1 cellular context compared by ENCODE assay signal in the genomic region with DNA sequence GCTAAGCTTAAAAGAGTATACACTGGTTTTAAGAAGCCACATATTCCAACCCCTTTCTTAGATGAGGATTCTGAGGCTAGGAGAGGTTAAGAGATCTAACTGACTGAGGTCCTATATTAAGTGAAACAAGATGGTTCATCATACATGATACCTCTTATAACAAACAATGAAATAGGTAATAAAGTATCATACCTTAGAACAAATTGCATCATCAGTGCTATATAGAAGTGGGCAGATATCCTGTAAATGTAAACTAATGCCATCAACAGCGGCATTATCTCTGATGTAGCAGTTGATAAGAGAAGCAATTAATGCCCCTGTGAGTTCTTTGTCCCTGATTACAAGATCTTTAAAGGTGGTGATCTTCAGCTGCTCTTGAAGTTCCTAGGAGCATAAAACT.
TF ChIP-seq lines count a peak whose summit lies in the region.

No MANE protein-coding gene starts in this region.

TF ChIP-seq in K562, 482 proteins besides CTCF, POLR2A, EP300 and RAD21 (continued from another document):
- TF ChIP-seq, protein P1, sequence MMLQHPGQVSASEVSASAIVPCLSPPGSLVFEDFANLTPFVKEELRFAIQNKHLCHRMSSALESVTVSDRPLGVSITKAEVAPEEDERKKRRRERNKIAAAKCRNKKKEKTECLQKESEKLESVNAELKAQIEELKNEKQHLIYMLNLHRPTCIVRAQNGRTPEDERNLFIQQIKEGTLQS (IDR thresholded peaks at IDR 0.05): peak; percentile 75
- TF ChIP-seq, protein P1 (CRISPR knock-in tag; conservative IDR thresholded peaks at IDR 0.05): no peak
- TF ChIP-seq MTF1 (CRISPR knock-in tag; IDR thresholded peaks at IDR 0.05; ENCODE audit: borderline replicate concordance): no peak
- TF ChIP-seq, protein P2, sequence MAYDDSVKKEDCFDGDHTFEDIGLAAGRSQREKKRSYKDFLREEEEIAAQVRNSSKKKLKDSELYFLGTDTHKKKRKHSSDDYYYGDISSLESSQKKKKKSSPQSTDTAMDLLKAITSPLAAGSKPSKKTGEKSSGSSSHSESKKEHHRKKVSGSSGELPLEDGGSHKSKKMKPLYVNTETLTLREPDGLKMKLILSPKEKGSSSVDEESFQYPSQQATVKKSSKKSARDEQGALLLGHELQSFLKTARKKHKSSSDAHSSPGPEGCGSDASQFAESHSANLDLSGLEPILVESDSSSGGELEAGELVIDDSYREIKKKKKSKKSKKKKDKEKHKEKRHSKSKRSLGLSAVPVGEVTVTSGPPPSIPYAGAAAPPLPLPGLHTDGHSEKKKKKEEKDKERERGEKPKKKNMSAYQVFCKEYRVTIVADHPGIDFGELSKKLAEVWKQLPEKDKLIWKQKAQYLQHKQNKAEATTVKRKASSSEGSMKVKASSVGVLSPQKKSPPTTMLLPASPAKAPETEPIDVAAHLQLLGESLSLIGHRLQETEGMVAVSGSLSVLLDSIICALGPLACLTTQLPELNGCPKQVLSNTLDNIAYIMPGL (CRISPR knock-in tag; IDR thresholded peaks at IDR 0.05): no peak
- TF ChIP-seq CREM (IDR thresholded peaks at IDR 0.05; ENCODE audit: low read depth): no peak
